Comparison of ENCODE assay signal across 1 cellular context in the genomic region with DNA sequence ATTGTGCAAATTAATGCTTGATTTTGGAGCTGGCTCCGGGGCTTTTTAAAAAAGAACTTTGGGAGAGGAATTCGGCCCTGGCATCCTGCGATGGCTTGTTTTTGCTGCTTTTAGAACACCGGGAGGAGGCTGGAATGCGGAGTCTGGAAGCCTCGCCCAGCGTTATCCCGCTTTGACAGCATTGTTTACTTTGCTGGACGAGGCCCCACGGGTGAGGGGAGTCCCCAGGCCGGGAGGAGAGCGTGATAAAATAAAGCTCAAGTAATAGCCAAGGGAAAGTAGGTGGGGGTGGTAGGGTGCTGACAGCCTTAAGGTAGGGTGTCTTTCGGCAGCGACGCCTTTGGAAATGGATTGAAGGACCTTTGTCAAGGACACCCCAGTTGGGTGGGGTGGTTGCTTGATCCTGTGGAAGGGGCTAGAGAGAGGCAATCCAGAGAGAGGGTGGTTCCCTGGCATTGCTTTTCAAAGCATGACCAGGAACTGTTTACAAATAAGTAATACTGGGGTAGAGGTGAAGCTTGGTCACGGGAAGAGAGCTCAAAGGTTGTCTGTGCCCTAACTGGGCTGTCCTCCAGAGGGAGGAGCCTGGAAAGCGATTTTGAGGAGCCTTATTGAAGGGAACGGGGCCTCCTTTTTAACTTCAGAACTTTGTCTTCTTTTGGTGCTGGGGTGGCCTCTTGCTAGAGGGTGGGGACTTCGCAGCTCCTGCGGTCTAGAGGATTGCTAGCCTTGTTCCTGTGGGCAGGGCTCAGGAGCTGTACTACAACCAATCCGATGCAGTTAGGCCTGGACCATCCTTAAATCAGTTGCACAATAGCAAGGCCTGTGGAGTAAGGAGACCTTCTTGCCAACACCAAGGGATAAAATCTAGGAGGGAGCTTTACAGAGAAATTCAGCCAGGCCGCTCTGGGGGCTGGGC.
TF ChIP-seq lines count a peak whose summit lies in the region.

No MANE protein-coding gene starts in this region.

TF ChIP-seq in HepG2, 621 proteins besides CTCF, POLR2A, EP300 and RAD21 (continued from another document and continues in another):
- TF ChIP-seq, protein P1, sequence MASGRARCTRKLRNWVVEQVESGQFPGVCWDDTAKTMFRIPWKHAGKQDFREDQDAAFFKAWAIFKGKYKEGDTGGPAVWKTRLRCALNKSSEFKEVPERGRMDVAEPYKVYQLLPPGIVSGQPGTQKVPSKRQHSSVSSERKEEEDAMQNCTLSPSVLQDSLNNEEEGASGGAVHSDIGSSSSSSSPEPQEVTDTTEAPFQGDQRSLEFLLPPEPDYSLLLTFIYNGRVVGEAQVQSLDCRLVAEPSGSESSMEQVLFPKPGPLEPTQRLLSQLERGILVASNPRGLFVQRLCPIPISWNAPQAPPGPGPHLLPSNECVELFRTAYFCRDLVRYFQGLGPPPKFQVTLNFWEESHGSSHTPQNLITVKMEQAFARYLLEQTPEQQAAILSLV (CRISPR knock-in tag; IDR thresholded peaks at IDR 0.05; ENCODE audit: borderline replicate concordance): no peak
- no peak for TF ChIP-seq ZNF569 (CRISPR knock-in tag; IDR thresholded peaks at IDR 0.05; ENCODE audit: borderline replicate concordance)
- TF ChIP-seq ZKSCAN1 (IDR thresholded peaks at IDR 0.05; ENCODE audit: low read length): no peak
- peak; percentile 52; the same call in 1 of the 2 replicates for TF ChIP-seq ZNF574 (CRISPR knock-in tag; IDR thresholded peaks at IDR 0.05)
- no peak for TF ChIP-seq HOXA9 (CRISPR knock-in tag; IDR thresholded peaks at IDR 0.05; ENCODE audit: borderline replicate concordance)
- TF ChIP-seq CBX5 (CRISPR knock-in tag; IDR thresholded peaks at IDR 0.05; ENCODE audit: borderline replicate concordance): no peak; the same call in 1 of the 2 replicates
- TF ChIP-seq RNF2 (conservative IDR thresholded peaks at IDR 0.05; ENCODE audit: low read depth): no peak
- TF ChIP-seq ELK4 (CRISPR knock-in tag; IDR thresholded peaks at IDR 0.05; ENCODE audit: borderline replicate concordance): no peak
- no peak for TF ChIP-seq GPN1 (CRISPR knock-in tag; IDR thresholded peaks at IDR 0.05; ENCODE audit: borderline replicate concordance)
- TF ChIP-seq PAWR (CRISPR knock-in tag; IDR thresholded peaks at IDR 0.05; ENCODE audit: borderline replicate concordance): no peak
- TF ChIP-seq ZSCAN29 (CRISPR knock-in tag; conservative IDR thresholded peaks at IDR 0.05): no peak
- no peak for TF ChIP-seq YEATS4 (CRISPR knock-in tag; IDR thresholded peaks at IDR 0.05; ENCODE audit: borderline replicate concordance)
- no peak for TF ChIP-seq ZNF235 (CRISPR knock-in tag; IDR thresholded peaks at IDR 0.05; ENCODE audit: borderline replicate concordance)
- TF ChIP-seq PCBP1 (IDR thresholded peaks at IDR 0.05; ENCODE audit: borderline replicate concordance, low read depth, low read length): no peak
- TF ChIP-seq CCDC6 (CRISPR knock-in tag; IDR thresholded peaks at IDR 0.05): no peak
- no peak for TF ChIP-seq PBX2 (CRISPR knock-in tag; IDR thresholded peaks at IDR 0.05)
- TF ChIP-seq ZC3H13 (CRISPR knock-in tag; IDR thresholded peaks at IDR 0.05): no peak; the same call in 1 of the 2 replicates
- TF ChIP-seq, protein P2, sequence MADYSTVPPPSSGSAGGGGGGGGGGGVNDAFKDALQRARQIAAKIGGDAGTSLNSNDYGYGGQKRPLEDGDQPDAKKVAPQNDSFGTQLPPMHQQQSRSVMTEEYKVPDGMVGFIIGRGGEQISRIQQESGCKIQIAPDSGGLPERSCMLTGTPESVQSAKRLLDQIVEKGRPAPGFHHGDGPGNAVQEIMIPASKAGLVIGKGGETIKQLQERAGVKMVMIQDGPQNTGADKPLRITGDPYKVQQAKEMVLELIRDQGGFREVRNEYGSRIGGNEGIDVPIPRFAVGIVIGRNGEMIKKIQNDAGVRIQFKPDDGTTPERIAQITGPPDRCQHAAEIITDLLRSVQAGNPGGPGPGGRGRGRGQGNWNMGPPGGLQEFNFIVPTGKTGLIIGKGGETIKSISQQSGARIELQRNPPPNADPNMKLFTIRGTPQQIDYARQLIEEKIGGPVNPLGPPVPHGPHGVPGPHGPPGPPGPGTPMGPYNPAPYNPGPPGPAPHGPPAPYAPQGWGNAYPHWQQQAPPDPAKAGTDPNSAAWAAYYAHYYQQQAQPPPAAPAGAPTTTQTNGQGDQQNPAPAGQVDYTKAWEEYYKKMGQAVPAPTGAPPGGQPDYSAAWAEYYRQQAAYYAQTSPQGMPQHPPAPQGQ (CRISPR knock-in tag; IDR thresholded peaks at IDR 0.05; ENCODE audit: borderline replicate concordance): no peak
- 0 out of 2 replicates have a peak, but pooled peaks have one; percentile 40 for TF ChIP-seq ZMYM2 (CRISPR knock-in tag; IDR thresholded peaks at IDR 0.05)
- TF ChIP-seq SKI (IDR thresholded peaks at IDR 0.05; ENCODE audit: partially characterized antibody): peak; percentile 9
- TF ChIP-seq KAT7 (CRISPR knock-in tag; IDR thresholded peaks at IDR 0.05; ENCODE audit: borderline replicate concordance): no peak
- no peak for TF ChIP-seq NONO (IDR thresholded peaks at IDR 0.05)
- no peak for TF ChIP-seq NONO (CRISPR knock-in tag; conservative IDR thresholded peaks at IDR 0.05)
- peak; percentile 6; the same call in 1 of the 2 replicates for TF ChIP-seq SIN3A (IDR thresholded peaks at IDR 0.05; ENCODE audit: borderline replicate concordance, low read depth, low read length)
- 0 out of 2 replicates have a peak, but pooled peaks have one; percentile 51 for TF ChIP-seq ZNF136 (CRISPR knock-in tag; IDR thresholded peaks at IDR 0.05; ENCODE audit: low read depth)
- TF ChIP-seq ZBTB7B (CRISPR knock-in tag; IDR thresholded peaks at IDR 0.05): no peak
- TF ChIP-seq KDM6A (CRISPR knock-in tag; IDR thresholded peaks at IDR 0.05; ENCODE audit: low read depth): 0 out of 2 replicates have a peak, but pooled peaks have one; percentile 41
- TF ChIP-seq FOXO4 (CRISPR knock-in tag; conservative IDR thresholded peaks at IDR 0.05): no peak
- peak; percentile 51 for TF ChIP-seq FOXA3 (CRISPR knock-in tag; IDR thresholded peaks at IDR 0.05)
- TF ChIP-seq KMT2B (CRISPR knock-in tag; IDR thresholded peaks at IDR 0.05): no peak
- TF ChIP-seq CREB1 (IDR thresholded peaks at IDR 0.05): no peak
- TF ChIP-seq CREB1 (CRISPR knock-in tag; IDR thresholded peaks at IDR 0.05): no peak; the same call in 1 of the 2 replicates
- TF ChIP-seq GLI4 (CRISPR knock-in tag; IDR thresholded peaks at IDR 0.05; ENCODE audit: borderline replicate concordance): 0 out of 2 replicates have a peak, but pooled peaks have one; percentile 28
- no peak for TF ChIP-seq ZNF670 (CRISPR knock-in tag; IDR thresholded peaks at IDR 0.05; ENCODE audit: borderline replicate concordance)
- no peak for TF ChIP-seq ZNF549 (CRISPR knock-in tag; IDR thresholded peaks at IDR 0.05)
- no peak for TF ChIP-seq ZNF33A (CRISPR knock-in tag; IDR thresholded peaks at IDR 0.05; ENCODE audit: borderline replicate concordance)
- no peak for TF ChIP-seq SATB2 (CRISPR knock-in tag; IDR thresholded peaks at IDR 0.05)
- TF ChIP-seq TFDP2 (CRISPR knock-in tag; IDR thresholded peaks at IDR 0.05): no peak
- TF ChIP-seq, protein P3, sequence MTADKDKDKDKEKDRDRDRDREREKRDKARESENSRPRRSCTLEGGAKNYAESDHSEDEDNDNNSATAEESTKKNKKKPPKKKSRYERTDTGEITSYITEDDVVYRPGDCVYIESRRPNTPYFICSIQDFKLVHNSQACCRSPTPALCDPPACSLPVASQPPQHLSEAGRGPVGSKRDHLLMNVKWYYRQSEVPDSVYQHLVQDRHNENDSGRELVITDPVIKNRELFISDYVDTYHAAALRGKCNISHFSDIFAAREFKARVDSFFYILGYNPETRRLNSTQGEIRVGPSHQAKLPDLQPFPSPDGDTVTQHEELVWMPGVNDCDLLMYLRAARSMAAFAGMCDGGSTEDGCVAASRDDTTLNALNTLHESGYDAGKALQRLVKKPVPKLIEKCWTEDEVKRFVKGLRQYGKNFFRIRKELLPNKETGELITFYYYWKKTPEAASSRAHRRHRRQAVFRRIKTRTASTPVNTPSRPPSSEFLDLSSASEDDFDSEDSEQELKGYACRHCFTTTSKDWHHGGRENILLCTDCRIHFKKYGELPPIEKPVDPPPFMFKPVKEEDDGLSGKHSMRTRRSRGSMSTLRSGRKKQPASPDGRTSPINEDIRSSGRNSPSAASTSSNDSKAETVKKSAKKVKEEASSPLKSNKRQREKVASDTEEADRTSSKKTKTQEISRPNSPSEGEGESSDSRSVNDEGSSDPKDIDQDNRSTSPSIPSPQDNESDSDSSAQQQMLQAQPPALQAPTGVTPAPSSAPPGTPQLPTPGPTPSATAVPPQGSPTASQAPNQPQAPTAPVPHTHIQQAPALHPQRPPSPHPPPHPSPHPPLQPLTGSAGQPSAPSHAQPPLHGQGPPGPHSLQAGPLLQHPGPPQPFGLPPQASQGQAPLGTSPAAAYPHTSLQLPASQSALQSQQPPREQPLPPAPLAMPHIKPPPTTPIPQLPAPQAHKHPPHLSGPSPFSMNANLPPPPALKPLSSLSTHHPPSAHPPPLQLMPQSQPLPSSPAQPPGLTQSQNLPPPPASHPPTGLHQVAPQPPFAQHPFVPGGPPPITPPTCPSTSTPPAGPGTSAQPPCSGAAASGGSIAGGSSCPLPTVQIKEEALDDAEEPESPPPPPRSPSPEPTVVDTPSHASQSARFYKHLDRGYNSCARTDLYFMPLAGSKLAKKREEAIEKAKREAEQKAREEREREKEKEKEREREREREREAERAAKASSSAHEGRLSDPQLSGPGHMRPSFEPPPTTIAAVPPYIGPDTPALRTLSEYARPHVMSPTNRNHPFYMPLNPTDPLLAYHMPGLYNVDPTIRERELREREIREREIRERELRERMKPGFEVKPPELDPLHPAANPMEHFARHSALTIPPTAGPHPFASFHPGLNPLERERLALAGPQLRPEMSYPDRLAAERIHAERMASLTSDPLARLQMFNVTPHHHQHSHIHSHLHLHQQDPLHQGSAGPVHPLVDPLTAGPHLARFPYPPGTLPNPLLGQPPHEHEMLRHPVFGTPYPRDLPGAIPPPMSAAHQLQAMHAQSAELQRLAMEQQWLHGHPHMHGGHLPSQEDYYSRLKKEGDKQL (CRISPR knock-in tag; IDR thresholded peaks at IDR 0.05; ENCODE audit: low read depth): no peak
- TF ChIP-seq ZNF260 (CRISPR knock-in tag; IDR thresholded peaks at IDR 0.05; ENCODE audit: borderline replicate concordance, low read depth): no peak
- TF ChIP-seq, protein P4, sequence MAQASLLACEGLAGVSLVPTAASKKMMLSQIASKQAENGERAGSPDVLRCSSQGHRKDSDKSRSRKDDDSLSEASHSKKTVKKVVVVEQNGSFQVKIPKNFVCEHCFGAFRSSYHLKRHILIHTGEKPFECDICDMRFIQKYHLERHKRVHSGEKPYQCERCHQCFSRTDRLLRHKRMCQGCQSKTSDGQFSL (CRISPR knock-in tag; IDR thresholded peaks at IDR 0.05): no peak
